1 cellular context compared by ENCODE assay signal in the genomic region with DNA sequence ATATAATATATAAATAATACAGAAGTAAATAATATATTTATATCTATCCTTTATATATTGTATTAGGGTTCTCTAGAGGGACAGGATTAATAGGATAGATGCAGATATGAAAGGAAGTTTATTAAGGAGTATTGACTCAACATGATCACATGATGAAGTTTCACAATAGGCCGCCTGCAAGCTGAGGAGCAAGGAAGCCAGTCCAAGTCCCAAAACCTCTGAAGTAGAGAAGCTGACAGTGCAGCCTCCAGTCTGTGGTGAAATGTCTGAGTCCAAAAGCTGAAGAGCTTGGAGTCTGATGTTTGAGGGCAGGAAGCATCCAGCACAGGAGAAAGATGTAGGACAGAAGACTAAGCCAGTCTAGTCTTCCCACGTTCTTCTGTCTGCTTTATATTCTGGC.
A peak's percentile ranks its signal among the peaks of the same experiment; 100 is the strongest.
TF ChIP-seq lines count a peak whose summit lies in the region.

No MANE protein-coding gene starts in this region.

TF ChIP-seq in IMR-90, 13 proteins besides CTCF, POLR2A, EP300 and RAD21:
- TF ChIP-seq FOS (IDR thresholded peaks at IDR 0.05; ENCODE audit: low read depth, low read length), result no peak
- TF ChIP-seq CEBPB (IDR thresholded peaks at IDR 0.05; ENCODE audit: low read depth, low read length), result peak; percentile 86
- peak; percentile 79 for TF ChIP-seq USF2 (IDR thresholded peaks at IDR 0.05; ENCODE audit: low read depth, low read length)
- no peak for TF ChIP-seq RFX5 (IDR thresholded peaks at IDR 0.05; ENCODE audit: low read depth, low read length)
